16 cellular contexts compared by ENCODE assay signal in genomic region chrX:150405576-150405975, GRCh38. TPM values are rescaled to one million over a fixed set of nuclear protein-coding genes. Genes with fewer than 3 reads are reported as not detected.
DNase-seq lines count a peak whose midpoint lies in the region; ATAC-seq and TF ChIP-seq lines count a peak whose summit lies in the region.
"Had no signal": no experiment of that assay in that cellular context is flagged by ENCODE, and none has a peak within 500 bp of the region (broad histone marks: within the 10 kb centered on the region; RNA-seq: fewer than 3 reads in every experiment).

No MANE protein-coding gene starts in this region.

- ATAC-seq in body of pancreas: no peak
- ATAC-seq in HG03280 (IDR thresholded peaks at IDR 0.05; ENCODE audit: unreplicated experiment): no peak
- ATAC-seq: activated CD4-positive, CD25-positive, alpha-beta regulatory T cell treated with anti-CD3 and anti-CD28 coated beads, Interleukin-2, amount 50 U/mL, for 24 hours; left colon had no signal

- CTCF ChIA-PET in RWPE1 (lab: Yijun Ruan, JAX): interaction anchor here (0.7 kb wide), 1 partner anchor 355 kb away, joined by 3 read pairs; no protein-coding TSS in a partner anchor

- H3K4me1 ChIP-seq in body of pancreas: no peaks in the 10 kb centered on the region

- H3K4me1 Mint-ChIP-seq in neural crest cell (no peaks in the 10 kb centered on the region), CD14-positive monocyte (no peaks in the 10 kb centered on the region)

- no peak for TF ChIP-seq EP300 in Ishikawa (IDR thresholded peaks at IDR 0.05; ENCODE audit: borderline replicate concordance)

- no peaks in the 10 kb centered on the region for H3K36me3 ChIP-seq in body of pancreas (replicated peaks in 1 of 2; ENCODE audit: insufficient read depth in 1 of 2, low read depth in 2 of 2)

- no peak for TF ChIP-seq POLR2A in body of pancreas (IDR thresholded peaks at IDR 0.05)

- POLR2A ChIA-PET in RWPE1 (lab: Yijun Ruan, JAX; ENCODE audit: low non-redundant PET): no interaction called here

- no peaks in the 10 kb centered on the region for H3K27me3 ChIP-seq in body of pancreas

- WGBS in body of pancreas, 2 donors: 53 to 55% methylated on average over 4 of the region's 4 CpGs

- H3K27ac Mint-ChIP-seq in neural crest cell (ENCODE audit: unreplicated experiment) (no peak overlapping the region), CD14-positive monocyte (no peak overlapping the region)

- peak; percentile 35 for DNase-seq in DMS 273 (lab: John Stamatoyannopoulos, UW; ENCODE audit: unreplicated experiment)
- DNase-seq in DMS 273 treated with DMSO at 0.1 percent for 48 hours (lab: John Stamatoyannopoulos, UW): no peak
- DNase-seq in body of pancreas: peak in 3 of 4 donors; percentile 14 to 50 (median 27)
- DNase-seq in neural crest cell (ENCODE audit: low read depth, low spot score): no peak
- DNase-seq in RWPE1 (ENCODE audit: low spot score): no peak
- DNase-seq in CD14-positive monocyte (ENCODE audit: low spot score): no peak
- DNase-seq: activated T-cell treated with anti-CD3 and anti-CD28 coated beads, Interleukin-2, amount 50 U/mL, for 1 hour; effector memory CD4-positive, alpha-beta T cell; head of caudate nucleus; left colon; NCI-H1436 treated with DMSO at 0.1 percent for 48 hours; stimulated activated CD4-positive, alpha-beta T cell treated with anti-CD3 and anti-CD28 coated beads, Interleukin-12 subunit alpha, Interleukin-12 subunit beta, amount 100 ng/mL, for 4 hours had no signal

- intact Hi-C loops in body of pancreas (cut with DNase I) (no loop called here), CD14-positive monocyte (cut with micrococcal nuclease) (no loop called here)

- 0 out of 2 replicates have a peak, but pooled peaks have one; percentile 13 for TF ChIP-seq RAD21 in Ishikawa (IDR thresholded peaks at IDR 0.05; ENCODE audit: low read depth)

- H3K4me3 Mint-ChIP-seq in neural crest cell (no peak overlapping the region), CD14-positive monocyte (no peak overlapping the region)

- H3K9me3 ChIP-seq in body of pancreas: no peaks in the 10 kb centered on the region

- H3K27me3 Mint-ChIP-seq in neural crest cell (ENCODE audit: low read depth): no peaks in the 10 kb centered on the region
- peaks cover 1 to 5% (median 5%) of the 10 kb centered on the region in 3 donors for H3K27me3 Mint-ChIP-seq in CD14-positive monocyte (ENCODE audit: low read depth in 3 of 3)

- H3K9me3 Mint-ChIP-seq in neural crest cell (peaks cover 4% of the 10 kb centered on the region), CD14-positive monocyte (peaks cover 0 to 3% (median 0%) of the 10 kb centered on the region in 7 donors)

- no peak overlapping the region for H3K4me3 ChIP-seq in body of pancreas

- H3K27ac ChIP-seq in body of pancreas: no peak overlapping the region
- H3K27ac ChIP-seq in RWPE1: no peak overlapping the region
- H3K27ac ChIP-seq: 22Rv1 had no signal

- H3K36me3 Mint-ChIP-seq in neural crest cell (ENCODE audit: low read depth) (no peaks in the 10 kb centered on the region), CD14-positive monocyte (no peaks in the 10 kb centered on the region)

- TF ChIP-seq CTCF in body of pancreas (IDR thresholded peaks at IDR 0.05) (peak in 3 of 7 experiments; percentile 15 to 41 (median 24)), neural crest cell (conservative IDR thresholded peaks at IDR 0.05) (peak; percentile 31), RWPE1 (conservative IDR thresholded peaks at IDR 0.05; ENCODE audit: low read depth) (no peak), CD14-positive monocyte (IDR thresholded peaks at IDR 0.05) (no peak)

TF ChIP-seq in Ishikawa, 13 proteins besides CTCF, POLR2A, EP300 and RAD21:
- TF ChIP-seq ZBTB7A (IDR thresholded peaks at IDR 0.05; ENCODE audit: low read depth) (no peak), MAX (IDR thresholded peaks at IDR 0.05) (no peak), TEAD4 (IDR thresholded peaks at IDR 0.05) (no peak), CREB1 (IDR thresholded peaks at IDR 0.05; ENCODE audit: low read depth) (no peak), CEBPB (IDR thresholded peaks at IDR 0.05) (no peak), USF1 (IDR thresholded peaks at IDR 0.05) (no peak), NFIC (IDR thresholded peaks at IDR 0.05) (no peak), EGR1 (IDR thresholded peaks at IDR 0.05) (no peak), YY1 (IDR thresholded peaks at IDR 0.05; ENCODE audit: low read depth) (no peak), TCF12 (IDR thresholded peaks at IDR 0.05; ENCODE audit: low read depth) (no peak), FOXM1 (IDR thresholded peaks at IDR 0.05; ENCODE audit: borderline replicate concordance, low read depth) (no peak), TAF1 (IDR thresholded peaks at IDR 0.05; ENCODE audit: low read depth) (no peak)
- TF ChIP-seq, protein P1, sequence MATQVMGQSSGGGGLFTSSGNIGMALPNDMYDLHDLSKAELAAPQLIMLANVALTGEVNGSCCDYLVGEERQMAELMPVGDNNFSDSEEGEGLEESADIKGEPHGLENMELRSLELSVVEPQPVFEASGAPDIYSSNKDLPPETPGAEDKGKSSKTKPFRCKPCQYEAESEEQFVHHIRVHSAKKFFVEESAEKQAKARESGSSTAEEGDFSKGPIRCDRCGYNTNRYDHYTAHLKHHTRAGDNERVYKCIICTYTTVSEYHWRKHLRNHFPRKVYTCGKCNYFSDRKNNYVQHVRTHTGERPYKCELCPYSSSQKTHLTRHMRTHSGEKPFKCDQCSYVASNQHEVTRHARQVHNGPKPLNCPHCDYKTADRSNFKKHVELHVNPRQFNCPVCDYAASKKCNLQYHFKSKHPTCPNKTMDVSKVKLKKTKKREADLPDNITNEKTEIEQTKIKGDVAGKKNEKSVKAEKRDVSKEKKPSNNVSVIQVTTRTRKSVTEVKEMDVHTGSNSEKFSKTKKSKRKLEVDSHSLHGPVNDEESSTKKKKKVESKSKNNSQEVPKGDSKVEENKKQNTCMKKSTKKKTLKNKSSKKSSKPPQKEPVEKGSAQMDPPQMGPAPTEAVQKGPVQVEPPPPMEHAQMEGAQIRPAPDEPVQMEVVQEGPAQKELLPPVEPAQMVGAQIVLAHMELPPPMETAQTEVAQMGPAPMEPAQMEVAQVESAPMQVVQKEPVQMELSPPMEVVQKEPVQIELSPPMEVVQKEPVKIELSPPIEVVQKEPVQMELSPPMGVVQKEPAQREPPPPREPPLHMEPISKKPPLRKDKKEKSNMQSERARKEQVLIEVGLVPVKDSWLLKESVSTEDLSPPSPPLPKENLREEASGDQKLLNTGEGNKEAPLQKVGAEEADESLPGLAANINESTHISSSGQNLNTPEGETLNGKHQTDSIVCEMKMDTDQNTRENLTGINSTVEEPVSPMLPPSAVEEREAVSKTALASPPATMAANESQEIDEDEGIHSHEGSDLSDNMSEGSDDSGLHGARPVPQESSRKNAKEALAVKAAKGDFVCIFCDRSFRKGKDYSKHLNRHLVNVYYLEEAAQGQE (IDR thresholded peaks at IDR 0.05; ENCODE audit: low read depth): no peak

RNA-seq across cellular contexts. Expression of gene MAMLD1, which starts 42.5 kb away (rescaled TPM):
- total RNA-seq in body of pancreas (1 to 10 TPM; 3.4 to 5.6 TPM), neural crest cell (4.5 TPM in 2 replicates)
- not detected for polyA plus RNA-seq in CD14-positive monocyte

Comparison
In these comparisons a context has a peak if more than half of its experiments do, and no peak if none do; other contexts are left out.
1. DNase-seq: peak in DMS 273 (single experiment) and body of pancreas (3 of 4); none in DMS 273 treated with DMSO at 0.1 percent for 48 hours (single experiment), neural crest cell (single experiment), RWPE1 (single experiment) and CD14-positive monocyte (single experiment).